ENCODE assay signal across 24 cellular contexts in genomic region chr5:23136958-23137357, GRCh38.
"Had no signal": no experiment of that assay in that cellular context is flagged by ENCODE, and none has a peak within 500 bp of the region (broad histone marks: within the 10 kb centered on the region; RNA-seq: fewer than 3 reads in every experiment).

No MANE protein-coding gene starts in this region.

- FAIRE-seq: endometrium, islet of Langerhans, keratinocyte had no signal

- H3K4me1 ChIP-seq: colonic mucosa, esophagus squamous epithelium, gastrocnemius medialis, heart right ventricle, left ventricle myocardium inferior, lower lobe of right lung had no signal

- H3K27me3 ChIP-seq: colonic mucosa, esophagus squamous epithelium, gastrocnemius medialis, heart right ventricle had no signal

- H3K36me3 ChIP-seq: colonic mucosa, esophagus squamous epithelium, gastrocnemius medialis, heart right ventricle, left ventricle myocardium inferior, lower lobe of right lung had no signal

- H3K9me3 ChIP-seq: colonic mucosa, esophagus squamous epithelium, gastrocnemius medialis, heart right ventricle, left ventricle myocardium inferior, lower lobe of right lung had no signal

- ATAC-seq: effector memory CD8-positive, alpha-beta T cell; esophagus mucosa; gastrocnemius medialis; heart right ventricle; left cardiac atrium; lower lobe of right lung had no signal

- H3K27ac ChIP-seq: colonic mucosa, epithelial cell of prostate, esophagus squamous epithelium, gastrocnemius medialis, heart right ventricle, left ventricle myocardium inferior, lower lobe of right lung had no signal

- H3K4me3 ChIP-seq: colonic mucosa, esophagus squamous epithelium, gastrocnemius medialis, heart right ventricle, left ventricle myocardium inferior, lower lobe of right lung had no signal

- DNase-seq: colonic mucosa; cortex of kidney; effector CD8-positive, alpha-beta T cell; effector memory CD8-positive, alpha-beta T cell; endodermal cell; erythroblast; esophagus squamous epithelium; foreskin fibroblast; foreskin melanocyte; gastrocnemius medialis; glutamatergic neuron; head of caudate nucleus; heart right ventricle; hippocampal formation; left cardiac atrium; left ventricle myocardium inferior; lower lobe of right lung; mesendoderm; midbrain had no signal
